29 cellular contexts compared by ENCODE assay signal in the genomic region with DNA sequence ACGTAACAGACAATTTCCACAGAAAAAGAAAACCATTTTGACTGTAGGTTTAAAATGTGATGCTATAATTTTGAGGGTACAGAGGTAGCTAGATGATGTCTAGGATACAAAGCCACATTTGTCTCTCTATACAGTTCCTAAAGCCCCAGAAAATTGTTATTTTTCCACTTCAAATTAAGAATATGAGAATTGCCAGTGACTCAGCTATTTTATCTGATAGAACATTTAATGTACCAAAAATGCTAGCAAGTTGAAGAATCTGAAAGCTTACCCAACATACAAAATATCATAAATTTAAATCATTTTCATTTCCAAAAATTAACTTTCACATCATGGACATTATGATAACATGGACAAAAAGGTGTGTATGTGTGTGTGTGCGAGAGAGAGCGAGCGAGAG.
DNase-seq lines count a peak whose midpoint lies in the region; ATAC-seq and TF ChIP-seq lines count a peak whose summit lies in the region.
"Had no signal": no experiment of that assay in that cellular context is flagged by ENCODE, and none has a peak within 500 bp of the region (broad histone marks: within the 10 kb centered on the region; RNA-seq: fewer than 3 reads in every experiment).

No MANE protein-coding gene starts in this region.

- no peaks in the 10 kb centered on the region for H4K20me1 ChIP-seq in GM23248 (ENCODE audit: insufficient read depth)

- no peak overlapping the region for H2AFZ ChIP-seq in GM23248

- no peaks in the 10 kb centered on the region for H3K27me3 Mint-ChIP-seq in activated B cell treated with CpG ODN at 0.5 μM for 24 hours
- no peaks in the 10 kb centered on the region for H3K27me3 Mint-ChIP-seq in naive B cell
- H3K27me3 Mint-ChIP-seq in type B pancreatic cell, result no peaks in the 10 kb centered on the region
- H3K27me3 Mint-ChIP-seq: IgD-negative memory B cell; naive thymus-derived CD8-positive, alpha-beta T cell; progenitor cell of endocrine pancreas had no signal

- CTCF ChIA-PET in activated B cell treated with CpG ODN at 0.5 μM for 24 hours (lab: Charles Lee), result no interaction called here

- peak overlapping the region in 8 of 10 donors; percentile 10 to 64 (median 60) for H3K27ac ChIP-seq in heart right ventricle
- peak overlapping the region; percentile 11; the same call in 1 of the 2 replicates for H3K27ac ChIP-seq in GM23248
- H3K27ac ChIP-seq: epithelial cell of prostate, lower lobe of right lung, transverse colon had no signal

- no peak overlapping the region for H3K4me3 ChIP-seq in heart right ventricle
- no peak overlapping the region for H3K4me3 ChIP-seq in GM23248
- H3K4me3 ChIP-seq: lower lobe of right lung, transverse colon had no signal

- H3F3A ChIP-seq in GM23248 (ENCODE audit: insufficient read depth), result no peaks in the 10 kb centered on the region

- H3K27ac Mint-ChIP-seq in activated B cell treated with CpG ODN at 0.5 μM for 24 hours, result peak overlapping the region; percentile 2
- H3K27ac Mint-ChIP-seq in naive B cell, result peak overlapping the region in 4 of 6 donors; percentile 1 to 66 (median 14)
- H3K27ac Mint-ChIP-seq in type B pancreatic cell, result no peak overlapping the region
- H3K27ac Mint-ChIP-seq: IgD-negative memory B cell, progenitor cell of endocrine pancreas had no signal

- no peak overlapping the region for H3K4me3 Mint-ChIP-seq in activated B cell treated with CpG ODN at 0.5 μM for 24 hours
- peak overlapping the region in 2 of 8 donors; percentile 25 to 80 for H3K4me3 Mint-ChIP-seq in naive B cell
- no peak overlapping the region for H3K4me3 Mint-ChIP-seq in type B pancreatic cell
- H3K4me3 Mint-ChIP-seq: IgD-negative memory B cell; naive thymus-derived CD8-positive, alpha-beta T cell had no signal

- H3K4me1 ChIP-seq in heart right ventricle (peaks cover 0 to 84% (median 60%) of the 10 kb centered on the region in 9 donors), GM23248 (ENCODE audit: insufficient read depth) (peaks cover 11% of the 10 kb centered on the region; the same call in 1 of the 2 replicates)
- H3K4me1 ChIP-seq: lower lobe of right lung had no signal

- H3K9ac ChIP-seq in GM23248, result no peak overlapping the region

- no peaks in the 10 kb centered on the region; the same call in 1 of the 2 replicates for H3K9me2 ChIP-seq in GM23248 (ENCODE audit: insufficient read depth)

- peaks cover 86% of the 10 kb centered on the region for H3K79me2 ChIP-seq in GM23248 (ENCODE audit: insufficient read depth)

- H3K36me3 Mint-ChIP-seq in activated B cell treated with CpG ODN at 0.5 μM for 24 hours (ENCODE audit: low read depth) (peaks cover 15% of the 10 kb centered on the region), naive B cell (peaks cover 0 to 4% of the 10 kb centered on the region in 2 donors), type B pancreatic cell (no peaks in the 10 kb centered on the region)

- POLR2A ChIA-PET in activated B cell treated with CpG ODN at 0.5 μM for 24 hours (lab: Charles Lee), result interaction anchor here (2.2 kb wide), 1 partner anchor 49 kb away, joined by 13 read pairs; no protein-coding TSS in a partner anchor

- TF ChIP-seq CTCF in heart right ventricle (IDR thresholded peaks at IDR 0.05) (no peak), activated B cell treated with CpG ODN at 0.5 μM for 24 hours (IDR thresholded peaks at IDR 0.05) (no peak), type B pancreatic cell (conservative IDR thresholded peaks at IDR 0.05) (no peak)

- in situ Hi-C loops in GM23248 (cut with MboI), result no loop called here

- no peak overlapping the region for H3K4me2 ChIP-seq in GM23248 (ENCODE audit: unreplicated experiment)

- H3K9me3 ChIP-seq in heart right ventricle (no peaks in the 10 kb centered on the region), GM23248 (ENCODE audit: low read depth) (no peaks in the 10 kb centered on the region)
- H3K9me3 ChIP-seq: BE2C, lower lobe of right lung, transverse colon had no signal

- H3K9me3 Mint-ChIP-seq in activated B cell treated with CpG ODN at 0.5 μM for 24 hours, result no peaks in the 10 kb centered on the region
- H3K9me3 Mint-ChIP-seq in naive B cell, result no peaks in the 10 kb centered on the region
- no peaks in the 10 kb centered on the region for H3K9me3 Mint-ChIP-seq in type B pancreatic cell
- H3K9me3 Mint-ChIP-seq: IgD-negative memory B cell; naive thymus-derived CD8-positive, alpha-beta T cell had no signal

- DNase-seq in heart right ventricle (no peak), left cardiac atrium (no peak), GM23248 (peak; percentile 33), activated B cell treated with CpG ODN at 0.5 μM for 24 hours (no peak), naive B cell (no peak), NCI-H510A (lab: John Stamatoyannopoulos, UW) (no peak), retina (no peak), type B pancreatic cell (ENCODE audit: extremely low spot score, unreplicated experiment) (no peak)
- DNase-seq: ACHN; activated CD4-positive, alpha-beta T cell treated with anti-CD3 and anti-CD28 coated beads, Interleukin-2, amount 50 U/mL, for 4 hours; activated naive CD4-positive, alpha-beta T cell treated with Interleukin-2 at 50 U/mL for 16 hours; BE2C; DMS153; effector CD4-positive, alpha-beta T cell; HCEC 1CT; kidney glomerular epithelial cell; lower lobe of right lung; midbrain; naive thymus-derived CD8-positive, alpha-beta T cell; NCI-H146; NCI-H345; NCI-H748 treated with DMSO at 0.1 percent for 48 hours; SIG-M5; stimulated activated CD4-positive, alpha-beta T cell treated with anti-CD3 and anti-CD28 coated beads, Interleukin-4, amount 100 ng/mL, for 24 hours; T1000; transverse colon had no signal

- H3K27me3 ChIP-seq in heart right ventricle, result no peaks in the 10 kb centered on the region
- no peaks in the 10 kb centered on the region for H3K27me3 ChIP-seq in GM23248 (replicated peaks; ENCODE audit: insufficient read depth)
- H3K27me3 ChIP-seq: BE2C, transverse colon had no signal

- H3K4me1 Mint-ChIP-seq in activated B cell treated with CpG ODN at 0.5 μM for 24 hours, result peaks cover 64% of the 10 kb centered on the region
- peaks cover 45 to 59% (median 51%) of the 10 kb centered on the region in 3 donors for H3K4me1 Mint-ChIP-seq in naive B cell
- no peaks in the 10 kb centered on the region for H3K4me1 Mint-ChIP-seq in type B pancreatic cell (ENCODE audit: unreplicated experiment)

- 97 to 98% methylated on average over 4 of the region's 4 CpGs for WGBS in heart right ventricle, 2 donors
- WGBS in GM23248 (ENCODE audit: low coverage in 1 of 2, low lambda C conversion rate in 2 of 2, missing lambda C conversion rate in 2 of 2), 2 experiments, result 93 to 98% methylated on average over 4 of the region's 4 CpGs

- ATAC-seq in heart right ventricle (no peak), left cardiac atrium (no peak), activated B cell treated with CpG ODN at 0.5 μM for 24 hours (ENCODE audit: low read depth) (no peak), naive B cell (ENCODE audit: low read depth in 2 of 2) (no peak)
- ATAC-seq: lower lobe of right lung; naive thymus-derived CD8-positive, alpha-beta T cell had no signal

- intact Hi-C loops in heart right ventricle (cut with DNase I), result loop anchor here in 2 of 10 donors (10.0 kb wide), 2 partner anchors 59 to 131 kb away; no protein-coding TSS in a partner anchor
- intact Hi-C loops in left cardiac atrium (cut with DNase I), result no loop called here
- intact Hi-C loops in activated B cell treated with CpG ODN at 0.5 μM for 24 hours (cut with micrococcal nuclease), result no loop called here

- peaks cover 0 to 8% (median 0%) of the 10 kb centered on the region in 9 donors for H3K36me3 ChIP-seq in heart right ventricle
- H3K36me3 ChIP-seq in GM23248 (ENCODE audit: low read depth), result 0 out of 2 replicates have a peak, but pooled peaks cover 10% of the 10 kb centered on the region
- H3K36me3 ChIP-seq: BE2C, lower lobe of right lung, transverse colon had no signal
